21 cellular contexts compared by ENCODE assay signal in genomic region chr1:200453544-200453905, GRCh38. TPM values are rescaled to one million over a fixed set of nuclear protein-coding genes. Genes with fewer than 3 reads are reported as not detected.
DNase-seq lines count a peak whose midpoint lies in the region; ATAC-seq, FAIRE-seq and TF ChIP-seq lines count a peak whose summit lies in the region.
"Had no signal": no experiment of that assay in that cellular context is flagged by ENCODE, and none has a peak within 500 bp of the region (broad histone marks: within the 10 kb centered on the region; RNA-seq: fewer than 3 reads in every experiment).

No MANE protein-coding gene starts in this region.

- H3K4me3 ChIP-seq in GM12865 (ENCODE audit: low read depth, low read length): no peak overlapping the region
- no peak overlapping the region for H3K4me3 ChIP-seq in NB4 (ENCODE audit: low read depth, low read length)
- no peak overlapping the region for H3K4me3 ChIP-seq in fibroblast of pulmonary artery (replicated peaks; ENCODE audit: low read depth, low read length)
- H3K4me3 ChIP-seq in smooth muscle cell: no peak overlapping the region
- no peak overlapping the region for H3K4me3 ChIP-seq in tibial nerve
- H3K4me3 ChIP-seq: suprapubic skin had no signal

- no peak for TF ChIP-seq POLR2A in NB4 (IDR thresholded peaks at IDR 0.05; ENCODE audit: extremely low read depth, insufficient read length)
- no peak for TF ChIP-seq POLR2A in H54 (IDR thresholded peaks at IDR 0.05; ENCODE audit: low read depth, low read length)
- no peak for TF ChIP-seq POLR2A in tibial nerve (IDR thresholded peaks at IDR 0.05)

- H3K4me3 Mint-ChIP-seq in activated naive CD8-positive, alpha-beta T cell treated with anti-CD3 and anti-CD28 coated beads, Interleukin-2, amount 50 U/mL, for 24 hours: no peak overlapping the region
- H3K4me3 Mint-ChIP-seq: activated CD8-positive, alpha-beta T cell treated with anti-CD3 and anti-CD28 coated beads, Interleukin-2, amount 10 ng/mL, durations not matched to agents 7 days and 5 days; activated T-cell treated with anti-CD3 and anti-CD28 coated beads, Interleukin-2, amount 50 U/mL, for 4 hours; endodermal cell had no signal

- H4K20me1 ChIP-seq in smooth muscle cell (ENCODE audit: low read depth): no peaks in the 10 kb centered on the region

- no peak overlapping the region for H3K9ac ChIP-seq in smooth muscle cell (ENCODE audit: low read depth)

- H3K36me3 ChIP-seq in smooth muscle cell (ENCODE audit: low read depth) (no peaks in the 10 kb centered on the region), tibial nerve (no peaks in the 10 kb centered on the region)
- H3K36me3 ChIP-seq: suprapubic skin had no signal

- H3K27ac ChIP-seq in smooth muscle cell (ENCODE audit: low read depth): no peak overlapping the region
- no peak overlapping the region for H3K27ac ChIP-seq in tibial nerve
- H3K27ac ChIP-seq: foreskin keratinocyte, suprapubic skin had no signal

- DNase-seq in GM12865 (ENCODE audit: low read depth) (peak; percentile 35), NB4 (ENCODE audit: low read depth) (peak; percentile 34), fibroblast of pulmonary artery (ENCODE audit: low read depth) (peak; percentile 40), smooth muscle cell (lab: John Stamatoyannopoulos, UW; ENCODE audit: unreplicated experiment) (no peak), H54 (ENCODE audit: insufficient read length, low spot score) (no peak), tibial nerve (ENCODE audit: low spot score in 2 of 2) (no peak)
- no peak for DNase-seq in activated naive CD8-positive, alpha-beta T cell treated with anti-CD3 and anti-CD28 coated beads, Interleukin-2, amount 50 U/mL, for 24 hours
- DNase-seq: activated CD8-positive, alpha-beta T cell treated with anti-CD3 and anti-CD28 coated beads, Interleukin-2, amount 10 ng/mL, durations not matched to agents 7 days and 5 days; activated T-cell treated with anti-CD3 and anti-CD28 coated beads, Interleukin-2, amount 50 U/mL, for 4 hours; endodermal cell; foreskin keratinocyte; GOT3; left cardiac atrium; NCI-H187 treated with DMSO at 0.1 percent for 48 hours; RPMI8226; T-helper 9 cell had no signal

- TF ChIP-seq CTCF in GM12865 (IDR thresholded peaks at IDR 0.05; ENCODE audit: insufficient read depth, low read depth, low read length, missing control alignments): no peak
- no peak for TF ChIP-seq CTCF in NB4 (IDR thresholded peaks at IDR 0.05; ENCODE audit: low read depth, low read length)
- TF ChIP-seq CTCF in fibroblast of pulmonary artery (IDR thresholded peaks at IDR 0.05; ENCODE audit: low read length, missing control alignments): no peak
- TF ChIP-seq CTCF in smooth muscle cell (IDR thresholded peaks at IDR 0.05; ENCODE audit: borderline replicate concordance, insufficient read depth, poor library complexity, severe bottlenecking): no peak
- TF ChIP-seq CTCF in tibial nerve (IDR thresholded peaks at IDR 0.05): no peak

- no peak for TF ChIP-seq EP300 in tibial nerve (IDR thresholded peaks at IDR 0.05)

- H3K27ac Mint-ChIP-seq in activated naive CD8-positive, alpha-beta T cell treated with anti-CD3 and anti-CD28 coated beads, Interleukin-2, amount 50 U/mL, for 24 hours: no peak overlapping the region
- H3K27ac Mint-ChIP-seq: activated CD8-positive, alpha-beta T cell treated with anti-CD3 and anti-CD28 coated beads, Interleukin-2, amount 10 ng/mL, durations not matched to agents 7 days and 5 days had no signal

- H3K79me2 ChIP-seq in smooth muscle cell (ENCODE audit: low read depth): no peaks in the 10 kb centered on the region

- no peaks in the 10 kb centered on the region for H3K36me3 Mint-ChIP-seq in activated naive CD8-positive, alpha-beta T cell treated with anti-CD3 and anti-CD28 coated beads, Interleukin-2, amount 50 U/mL, for 24 hours (ENCODE audit: low read depth)

- ATAC-seq in activated naive CD8-positive, alpha-beta T cell treated with anti-CD3 and anti-CD28 coated beads, Interleukin-2, amount 50 U/mL, for 24 hours: no peak
- ATAC-seq: activated CD8-positive, alpha-beta T cell treated with anti-CD3 and anti-CD28 coated beads, Interleukin-2, amount 10 ng/mL, durations not matched to agents 7 days and 5 days; activated naive CD4-positive, alpha-beta T cell treated with anti-CD3 and anti-CD28 coated beads, Interleukin-2, amount 50 U/mL, for 72 hours; activated T-cell treated with anti-CD3 and anti-CD28 coated beads, Interleukin-2, amount 50 U/mL, for 4 hours; foreskin keratinocyte; HepG2; left cardiac atrium; SK-N-SH treated with all-trans-retinoic acid at 6 μM for 48 hours had no signal

- H3K9me3 ChIP-seq in smooth muscle cell (replicated peaks; ENCODE audit: low read depth) (no peaks in the 10 kb centered on the region), tibial nerve (no peaks in the 10 kb centered on the region)
- H3K9me3 ChIP-seq: suprapubic skin had no signal

- no peaks in the 10 kb centered on the region for H3F3A ChIP-seq in smooth muscle cell (ENCODE audit: low read depth)

- H3K27me3 ChIP-seq in smooth muscle cell (ENCODE audit: low read depth) (no peaks in the 10 kb centered on the region), tibial nerve (no peaks in the 10 kb centered on the region)
- H3K27me3 ChIP-seq: foreskin keratinocyte, suprapubic skin had no signal

- H3K9me3 Mint-ChIP-seq in activated naive CD8-positive, alpha-beta T cell treated with anti-CD3 and anti-CD28 coated beads, Interleukin-2, amount 50 U/mL, for 24 hours: no peaks in the 10 kb centered on the region
- H3K9me3 Mint-ChIP-seq: activated T-cell treated with anti-CD3 and anti-CD28 coated beads, Interleukin-2, amount 50 U/mL, for 4 hours; endodermal cell had no signal

- H3K4me1 ChIP-seq in smooth muscle cell (ENCODE audit: low read depth): peaks cover 5% of the 10 kb centered on the region
- no peaks in the 10 kb centered on the region for H3K4me1 ChIP-seq in tibial nerve
- H3K4me1 ChIP-seq: foreskin keratinocyte, suprapubic skin had no signal

- H3K4me1 Mint-ChIP-seq in activated naive CD8-positive, alpha-beta T cell treated with anti-CD3 and anti-CD28 coated beads, Interleukin-2, amount 50 U/mL, for 24 hours: peaks cover 13% of the 10 kb centered on the region

- WGBS in smooth muscle cell (ENCODE audit: low lambda C conversion rate): 53% methylated on average over 3 of the region's 3 CpGs
- 68 to 74% methylated on average over 3 of the region's 3 CpGs for WGBS in tibial nerve, 2 donors

- H2AFZ ChIP-seq in smooth muscle cell (ENCODE audit: low read depth): peak overlapping the region; percentile 51

- FAIRE-seq in H54 (lab: Jason Lieb, UNC): no peak
- FAIRE-seq: colon, HepG2 had no signal

- H3K4me2 ChIP-seq in smooth muscle cell: peak overlapping the region; percentile 2

- no peaks in the 10 kb centered on the region for H3K27me3 Mint-ChIP-seq in activated naive CD8-positive, alpha-beta T cell treated with anti-CD3 and anti-CD28 coated beads, Interleukin-2, amount 50 U/mL, for 24 hours

RNA-seq across cellular contexts. Expression of gene ZNF281, which starts 43.7 kb away (rescaled TPM):
- 59.4 and 64.4 TPM in 2 replicates for total RNA-seq in smooth muscle cell
- polyA plus RNA-seq in smooth muscle cell: 34.4 and 35.0 TPM in 2 replicates
- 10 to 100 TPM in 1 of 4 donors, 1 to 10 TPM in 3; 8.0 to 12.9 (median 8.9) TPM for total RNA-seq in tibial nerve

Comparison
In these comparisons a context has a peak if more than half of its experiments do, and no peak if none do; other contexts are left out.
1. DNase-seq: peak in GM12865 (single experiment), NB4 (single experiment) and fibroblast of pulmonary artery (single experiment); none in smooth muscle cell (single experiment), H54 (single experiment), tibial nerve (0 of 2) and activated naive CD8-positive, alpha-beta T cell treated with anti-CD3 and anti-CD28 coated beads, Interleukin-2, amount 50 U/mL, for 24 hours (single experiment).